ENCODE assay signal across 17 cellular contexts in genomic region chr6:15927531-15928230, GRCh38.
DNase-seq lines count a peak whose midpoint lies in the region; TF ChIP-seq lines count a peak whose summit lies in the region.
"Had no signal": no experiment of that assay in that cellular context is flagged by ENCODE, and none has a peak within 500 bp of the region (broad histone marks: within the 10 kb centered on the region; RNA-seq: fewer than 3 reads in every experiment).

No MANE protein-coding gene starts in this region.

- H3K4me3 ChIP-seq in BJ (ENCODE audit: low read depth, low read length) = no peak overlapping the region
- H3K4me3 ChIP-seq: BLaER1 had no signal

- CTCF ChIA-PET in BJ (lab: Yijun Ruan, JAX) = no interaction called here

- H3K36me3 ChIP-seq in BJ (ENCODE audit: control insufficient read depth, insufficient read depth, low read length) = no peaks in the 10 kb centered on the region
- H3K36me3 ChIP-seq: BLaER1 had no signal

- POLR2A ChIA-PET in BJ (lab: Charles Lee) = no interaction called here

- no peak for TF ChIP-seq CTCF in BJ (IDR thresholded peaks at IDR 0.05; ENCODE audit: insufficient read depth, low read depth, low read length)

- no peaks in the 10 kb centered on the region for H3K27me3 ChIP-seq in BJ (ENCODE audit: control insufficient read depth, insufficient read depth, low read length)
- H3K27me3 ChIP-seq: BLaER1 had no signal

- DNase-seq in NCI-H1105 (lab: John Stamatoyannopoulos, UW) (peak; percentile 19), NCI-H1105 treated with DMSO at 0.1 percent for 48 hours (lab: John Stamatoyannopoulos, UW) (no peak), BJ (ENCODE audit: low read depth) (peak; percentile 59), NCI-H1417 treated with DMSO at 0.1 percent for 48 hours (lab: John Stamatoyannopoulos, UW) (peak; percentile 30), fibroblast of gingiva (ENCODE audit: low read depth) (peak; percentile 42), T-helper 2 cell (no peak), NCI-H2227 (lab: John Stamatoyannopoulos, UW; ENCODE audit: unreplicated experiment) (no peak), NCI-H510A (lab: John Stamatoyannopoulos, UW) (no peak)
- DNase-seq: CD4-positive, alpha-beta memory T cell; GF-D8; GOT3; KG1; NCI-H2227 treated with DMSO at 0.1 percent for 48 hours; NCI-H524; NK-92 treated with Interleukin-12 subunit alpha and Interleukin-12 subunit beta, amount 100 ng/mL, for 24 hours; T-helper 17 cell had no signal

Comparison
In these comparisons a context has a peak if more than half of its experiments do, and no peak if none do; other contexts are left out.
1. DNase-seq: peak in NCI-H1105 (single experiment), BJ (single experiment), NCI-H1417 treated with DMSO at 0.1 percent for 48 hours (single experiment) and fibroblast of gingiva (single experiment); none in NCI-H1105 treated with DMSO at 0.1 percent for 48 hours (single experiment), T-helper 2 cell (0 of 5), NCI-H2227 (single experiment) and NCI-H510A (single experiment).